Comparison of ENCODE assay signal across 19 cellular contexts in the genomic region with DNA sequence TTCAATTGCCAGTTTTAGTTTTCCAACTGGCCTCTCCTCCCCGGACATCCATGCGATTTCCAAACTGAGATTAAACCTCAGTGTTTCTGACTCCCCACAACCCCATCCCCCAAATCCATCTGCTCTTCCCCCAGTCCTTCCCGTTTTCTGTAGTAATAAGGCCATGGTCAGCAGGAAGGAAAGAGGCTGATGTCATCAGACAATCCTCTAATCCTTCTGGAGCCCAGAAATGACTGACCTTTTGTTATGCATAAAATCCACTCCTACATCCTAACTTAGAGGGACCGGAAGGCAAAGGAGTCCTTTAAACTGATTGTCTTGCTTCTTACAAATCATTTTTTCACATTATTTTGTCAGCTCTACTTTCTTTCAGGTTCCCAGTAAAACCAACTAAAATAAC.
DNase-seq lines count a peak whose midpoint lies in the region; ATAC-seq and TF ChIP-seq lines count a peak whose summit lies in the region.
"Had no signal": no experiment of that assay in that cellular context is flagged by ENCODE, and none has a peak within 500 bp of the region (broad histone marks: within the 10 kb centered on the region; RNA-seq: fewer than 3 reads in every experiment).

No MANE protein-coding gene starts in this region.

- no peak for TF ChIP-seq CTCF in neural progenitor cell (IDR thresholded peaks at IDR 0.05)

- H3K27ac Mint-ChIP-seq in neural progenitor cell: peak overlapping the region; percentile 50
- H3K27ac Mint-ChIP-seq: activated B cell treated with CpG ODN at 0.5 μM for 24 hours; effector memory CD8-positive, alpha-beta T cell had no signal

- H3K4me1 ChIP-seq in neural progenitor cell: no peaks in the 10 kb centered on the region
- H3K4me1 ChIP-seq: breast epithelium had no signal

- no peak overlapping the region for H3K4me3 ChIP-seq in neural progenitor cell
- H3K4me3 ChIP-seq: breast epithelium, lung had no signal

- peaks cover 35% of the 10 kb centered on the region for H3K4me1 Mint-ChIP-seq in neural progenitor cell

- in situ Hi-C loops in SK-MEL-5 (cut with HindIII; ENCODE audit: low pct_unique_long_range_greater_than_20kb, low sequenced_read_pairs): no loop called here

- no peak overlapping the region for H3K9ac ChIP-seq in neural progenitor cell

- ATAC-seq in HG03432 (IDR thresholded peaks at IDR 0.05; ENCODE audit: unreplicated experiment): no peak
- ATAC-seq in HG03457 (IDR thresholded peaks at IDR 0.05; ENCODE audit: unreplicated experiment): no peak
- ATAC-seq in HG02588 (IDR thresholded peaks at IDR 0.05; ENCODE audit: unreplicated experiment): no peak
- ATAC-seq: effector memory CD8-positive, alpha-beta T cell; PC-3 had no signal

- H3K79me2 ChIP-seq in neural progenitor cell (ENCODE audit: low read depth): no peaks in the 10 kb centered on the region

- no peak overlapping the region for H3K27ac ChIP-seq in neural progenitor cell
- H3K27ac ChIP-seq: breast epithelium had no signal

- H3K4me3 Mint-ChIP-seq in neural progenitor cell: no peak overlapping the region
- H3K4me3 Mint-ChIP-seq: activated B cell treated with CpG ODN at 0.5 μM for 24 hours; effector memory CD8-positive, alpha-beta T cell had no signal

- no peaks in the 10 kb centered on the region for H3F3A ChIP-seq in neural progenitor cell (ENCODE audit: low read depth)

- H3K27me3 ChIP-seq in neural progenitor cell: peaks cover 29% of the 10 kb centered on the region
- H3K27me3 ChIP-seq: breast epithelium had no signal

- H3K36me3 ChIP-seq in neural progenitor cell: no peaks in the 10 kb centered on the region
- H3K36me3 ChIP-seq: breast epithelium had no signal

- peaks cover 7% of the 10 kb centered on the region for H3K27me3 Mint-ChIP-seq in neural progenitor cell (ENCODE audit: insufficient read depth, low read depth)

- H4K20me1 ChIP-seq in neural progenitor cell (ENCODE audit: low read depth): no peaks in the 10 kb centered on the region

- no peak overlapping the region for H2AFZ ChIP-seq in neural progenitor cell (replicated peaks)

- no peaks in the 10 kb centered on the region for H3K9me3 Mint-ChIP-seq in neural progenitor cell
- H3K9me3 Mint-ChIP-seq: activated B cell treated with CpG ODN at 0.5 μM for 24 hours; effector memory CD8-positive, alpha-beta T cell had no signal

- no peak overlapping the region for H3K4me2 ChIP-seq in neural progenitor cell

- H3K9me3 ChIP-seq in neural progenitor cell (ENCODE audit: low read depth): no peaks in the 10 kb centered on the region
- H3K9me3 ChIP-seq: breast epithelium had no signal

- no peaks in the 10 kb centered on the region for H3K36me3 Mint-ChIP-seq in neural progenitor cell

- peak; percentile 42 for DNase-seq in EH (ENCODE audit: low read depth)
- DNase-seq in SK-MEL-5 (ENCODE audit: low read depth, low spot score): peak; percentile 19
- DNase-seq in glomerular endothelial cell (ENCODE audit: extremely low read depth, low read depth, low spot score): peak; percentile 66
- DNase-seq in neural progenitor cell (ENCODE audit: low spot score): no peak
- no peak for DNase-seq in GM19238 (ENCODE audit: insufficient read length, low spot score)
- DNase-seq: activated B cell treated with CpG ODN at 0.5 μM for 24 hours; activated naive CD4-positive, alpha-beta T cell treated with Interleukin-2 at 50 U/mL for 16 hours; DMS 273 treated with DMSO at 0.1 percent for 48 hours; effector memory CD8-positive, alpha-beta T cell; NCI-H1105 treated with DMSO at 0.1 percent for 48 hours; NCI-H446 treated with DMSO at 0.1 percent for 48 hours; PC-3; stimulated activated CD4-positive, alpha-beta T cell treated with anti-CD3 and anti-CD28 coated beads, Interleukin-15, amount 100 ng/mL, for 24 hours; SW 1271 had no signal

Comparison
In these comparisons a context has a peak if more than half of its experiments do, and no peak if none do; other contexts are left out.
1. DNase-seq: peak in EH (single experiment), SK-MEL-5 (single experiment) and glomerular endothelial cell (single experiment); none in neural progenitor cell (single experiment) and GM19238 (single experiment).